In the genomic region with DNA sequence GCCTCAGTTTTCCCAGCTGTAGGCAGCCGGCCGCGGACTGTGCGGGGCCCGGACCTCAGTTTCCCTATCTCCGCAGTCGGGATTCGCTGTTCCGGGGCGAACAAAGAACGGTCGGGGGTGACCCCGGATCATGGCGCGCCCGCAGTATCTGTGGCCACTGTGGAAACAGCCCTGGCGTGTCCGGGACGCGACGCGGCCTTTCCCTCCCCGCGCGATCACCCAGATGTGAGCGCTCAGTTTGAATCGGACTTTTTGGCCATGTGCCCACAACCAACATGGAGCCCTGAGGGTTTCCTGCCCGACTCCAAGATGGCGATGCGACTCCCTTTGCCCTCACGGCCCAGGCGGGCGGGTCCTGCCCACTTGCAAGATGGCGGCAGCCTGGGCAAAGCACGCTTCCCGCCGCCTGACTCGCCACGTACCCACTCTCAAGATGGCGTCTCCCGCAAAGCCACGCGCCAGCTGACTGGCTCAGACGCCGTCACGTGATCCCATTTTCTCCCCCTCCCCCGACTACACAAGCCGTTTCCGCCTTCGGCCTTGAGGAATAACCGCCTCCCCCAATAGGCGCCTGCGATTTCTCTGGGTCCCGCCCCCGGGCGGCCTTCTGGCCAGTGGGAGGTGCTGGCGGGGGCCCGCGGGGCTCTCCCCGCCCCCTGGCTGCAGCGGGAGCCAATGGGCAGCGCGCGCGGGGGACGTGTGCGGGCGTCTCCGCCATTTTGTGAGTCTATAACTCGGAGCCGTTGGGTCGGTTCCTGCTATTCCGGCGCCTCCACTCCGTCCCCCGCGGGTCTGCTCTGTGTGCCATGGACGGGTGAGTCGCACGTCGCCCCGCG, we compare ENCODE assay signal across 8 cellular contexts. TPM values are rescaled to one million over a fixed set of nuclear protein-coding genes. Genes with fewer than 3 reads are reported as not detected.
DNase-seq lines count a peak whose midpoint lies in the region; ATAC-seq and TF ChIP-seq lines count a peak whose summit lies in the region.

Gene PTBP1, plus strand, starts transcription at position 761 of the 836 bp plus-strand sequence. Its CDS starts 46 bp downstream, at position 807.

- TF ChIP-seq CTCF in C4-2B (conservative IDR thresholded peaks at IDR 0.05) = no peak

- peak within 1 kb of the TSS; percentile 88 for H3K4me3 Mint-ChIP-seq in dendritic cell treated with granulocyte-macrophage colony-stimulating factor and Interleukin-4, amounts not matched to agents 40 ng/mL and 50 ng/mL, for 4 days

- H3K9me3 Mint-ChIP-seq in dendritic cell treated with granulocyte-macrophage colony-stimulating factor and Interleukin-4, amounts not matched to agents 40 ng/mL and 50 ng/mL, for 4 days = no peaks in the 10 kb centered on the region

- H3K27ac ChIP-seq in C4-2B = peak within 1 kb of the TSS; percentile 94

- ATAC-seq in GM19395 (IDR thresholded peaks at IDR 0.05; ENCODE audit: unreplicated experiment) = peak; percentile 76
- ATAC-seq in HG03565 (IDR thresholded peaks at IDR 0.05; ENCODE audit: unreplicated experiment) = peak; percentile 73
- peak; percentile 78 for ATAC-seq in left lobe of liver

- H3K27ac Mint-ChIP-seq in dendritic cell treated with granulocyte-macrophage colony-stimulating factor and Interleukin-4, amounts not matched to agents 40 ng/mL and 50 ng/mL, for 4 days = peak within 1 kb of the TSS; percentile 87

- H3K36me3 Mint-ChIP-seq in dendritic cell treated with granulocyte-macrophage colony-stimulating factor and Interleukin-4, amounts not matched to agents 40 ng/mL and 50 ng/mL, for 4 days (ENCODE audit: low read depth) = peaks cover 40% of the 10 kb centered on the region

- H3K4me1 Mint-ChIP-seq in dendritic cell treated with granulocyte-macrophage colony-stimulating factor and Interleukin-4, amounts not matched to agents 40 ng/mL and 50 ng/mL, for 4 days (ENCODE audit: low read depth) = peaks cover 32% of the 10 kb centered on the region

- intact Hi-C loops in dendritic cell treated with granulocyte-macrophage colony-stimulating factor and Interleukin-4, amounts not matched to agents 40 ng/mL and 50 ng/mL, for 4 days (cut with micrococcal nuclease) = loop anchor here (1.0 kb wide), 1 partner anchor 96 kb away; the partner anchor contains the start of genes MED16 and RNU6-9

- peak; percentile 100 for DNase-seq in NCI-H774 (lab: John Stamatoyannopoulos, UW)
- DNase-seq in activated CD4-positive, alpha-beta T cell treated with anti-CD3 and anti-CD28 coated beads, Interleukin-2, amount 50 U/mL, for 4 hours = peak; percentile 99 to 100
- DNase-seq in left lobe of liver (ENCODE audit: low spot score) = peak; percentile 100
- DNase-seq in stimulated activated CD4-positive, alpha-beta T cell treated with anti-CD3 and anti-CD28 coated beads, Interleukin-2, amount 100 ng/mL, for 4 hours (ENCODE audit: low read depth) = peak; percentile 100

- H3K27me3 Mint-ChIP-seq in dendritic cell treated with granulocyte-macrophage colony-stimulating factor and Interleukin-4, amounts not matched to agents 40 ng/mL and 50 ng/mL, for 4 days = no peaks in the 10 kb centered on the region

RNA-seq across cellular contexts. Expression of gene PTBP1, which starts in this region (rescaled TPM):
- 115 TPM for total RNA-seq in left lobe of liver

Comparison
In these comparisons a context has a peak if more than half of its experiments do, and no peak if none do; other contexts are left out.
1. Peak in every context shown above with its lines: DNase-seq, ATAC-seq and H3K27ac ChIP-seq.